In genomic region chr12:46459881-46460545, GRCh38 we compare ENCODE assay signal across 9 cellular contexts.
A peak's percentile ranks its signal among the peaks of the same experiment; 100 is the strongest.
DNase-seq lines count a peak whose midpoint lies in the region; ATAC-seq, FAIRE-seq and TF ChIP-seq lines count a peak whose summit lies in the region.
"Had no signal": no experiment of that assay in that cellular context is flagged by ENCODE, and none has a peak within 500 bp of the region (broad histone marks: within the 10 kb centered on the region; RNA-seq: fewer than 3 reads in every experiment).

No MANE protein-coding gene starts in this region.

- peaks cover 0 to 54% (median 19%) of the 10 kb centered on the region in 4 donors for H3K4me1 ChIP-seq in tibial nerve

- no peak for DNase-seq in GM12891 (ENCODE audit: insufficient read length, low spot score)
- peak; percentile 75 to 87 for DNase-seq in HL-60 (ENCODE audit: low read depth in 1 of 2, low spot score in 1 of 2)
- DNase-seq in activated naive CD8-positive, alpha-beta T cell treated with anti-CD3 and anti-CD28 coated beads for 36 hours = no peak
- DNase-seq in osteocyte (ENCODE audit: extremely low spot score, unreplicated experiment) = no peak
- DNase-seq in NCI-H1694 treated with DMSO at 0.1 percent for 48 hours (lab: John Stamatoyannopoulos, UW) = no peak
- no peak for DNase-seq in tibial nerve (ENCODE audit: low spot score in 2 of 2)
- DNase-seq in NK-92 (lab: John Stamatoyannopoulos, UW; ENCODE audit: unreplicated experiment) = no peak
- DNase-seq: NCI-H748 treated with DMSO at 0.1 percent for 48 hours had no signal

- H3K4me1 Mint-ChIP-seq in activated naive CD8-positive, alpha-beta T cell treated with anti-CD3 and anti-CD28 coated beads for 36 hours = peaks cover 56% of the 10 kb centered on the region
- H3K4me1 Mint-ChIP-seq in osteocyte (ENCODE audit: unreplicated experiment) = peaks cover 57% of the 10 kb centered on the region

- 70 to 84% methylated on average over 5 of the region's 5 CpGs for WGBS in tibial nerve, 2 donors

- FAIRE-seq in GM12891 (lab: Jason Lieb, UNC) = peak; percentile 51

- H3K4me3 ChIP-seq in HL-60 (replicated peaks; ENCODE audit: insufficient read depth, low read length) = 0 out of 2 replicates have a peak overlapping the region, but pooled peaks have one; percentile 2
- no peak overlapping the region for H3K4me3 ChIP-seq in tibial nerve

- TF ChIP-seq POLR2A in GM12891 (IDR thresholded peaks at IDR 0.05; ENCODE audit: low read depth, low read length) = no peak
- no peak for TF ChIP-seq POLR2A in tibial nerve (IDR thresholded peaks at IDR 0.05)

- no peaks in the 10 kb centered on the region for H3K9me3 ChIP-seq in tibial nerve

- no peak for ATAC-seq in GM19452 (IDR thresholded peaks at IDR 0.05; ENCODE audit: unreplicated experiment)

- peak overlapping the region; percentile 89 for H3K27ac Mint-ChIP-seq in activated naive CD8-positive, alpha-beta T cell treated with anti-CD3 and anti-CD28 coated beads for 36 hours
- peak overlapping the region; percentile 91 for H3K27ac Mint-ChIP-seq in osteocyte (ENCODE audit: unreplicated experiment)

- peak overlapping the region; percentile 71 for H3K4me3 Mint-ChIP-seq in activated naive CD8-positive, alpha-beta T cell treated with anti-CD3 and anti-CD28 coated beads for 36 hours
- no peak overlapping the region for H3K4me3 Mint-ChIP-seq in osteocyte (ENCODE audit: unreplicated experiment)

- TF ChIP-seq CTCF in HL-60 (IDR thresholded peaks at IDR 0.05; ENCODE audit: insufficient read depth, low read length) = no peak
- no peak for TF ChIP-seq CTCF in osteocyte (IDR thresholded peaks at IDR 0.05)
- no peak for TF ChIP-seq CTCF in tibial nerve (IDR thresholded peaks at IDR 0.05)

- H3K27ac ChIP-seq in HL-60 (replicated peaks) = peak overlapping the region; percentile 52
- H3K27ac ChIP-seq in tibial nerve = peak overlapping the region in 2 of 4 donors; percentile 23 to 29

- peaks cover 6% of the 10 kb centered on the region for H3K9me3 Mint-ChIP-seq in activated naive CD8-positive, alpha-beta T cell treated with anti-CD3 and anti-CD28 coated beads for 36 hours
- no peaks in the 10 kb centered on the region for H3K9me3 Mint-ChIP-seq in osteocyte (ENCODE audit: unreplicated experiment)

- no peaks in the 10 kb centered on the region for H3K27me3 Mint-ChIP-seq in activated naive CD8-positive, alpha-beta T cell treated with anti-CD3 and anti-CD28 coated beads for 36 hours
- no peaks in the 10 kb centered on the region for H3K27me3 Mint-ChIP-seq in osteocyte (ENCODE audit: unreplicated experiment)

- peaks cover 7% of the 10 kb centered on the region for H3K36me3 Mint-ChIP-seq in activated naive CD8-positive, alpha-beta T cell treated with anti-CD3 and anti-CD28 coated beads for 36 hours
- peaks cover 7% of the 10 kb centered on the region for H3K36me3 Mint-ChIP-seq in osteocyte (ENCODE audit: unreplicated experiment)

- TF ChIP-seq EP300 in tibial nerve (IDR thresholded peaks at IDR 0.05) = no peak

- H3K27me3 ChIP-seq in HL-60 (ENCODE audit: insufficient read depth, poor library complexity, severe bottlenecking) (no peaks in the 10 kb centered on the region), tibial nerve (no peaks in the 10 kb centered on the region)

- H3K36me3 ChIP-seq in tibial nerve = no peaks in the 10 kb centered on the region

TF ChIP-seq in GM12891, 5 proteins besides CTCF, POLR2A, EP300 and RAD21:
- TF ChIP-seq POU2F2 (IDR thresholded peaks at IDR 0.05; ENCODE audit: low read depth, low read length) (no peak), SPI1 (IDR thresholded peaks at IDR 0.05; ENCODE audit: low read depth, low read length) (peak; percentile 54; the same call in 1 of the 2 replicates), TAF1 (IDR thresholded peaks at IDR 0.05; ENCODE audit: low read depth, low read length) (no peak)

Comparison
In these comparisons a context has a peak if more than half of its experiments do, and no peak if none do; other contexts are left out.
1. DNase-seq: peak in HL-60 (2 of 2); none in GM12891 (single experiment), activated naive CD8-positive, alpha-beta T cell treated with anti-CD3 and anti-CD28 coated beads for 36 hours (single experiment), osteocyte (single experiment), NCI-H1694 treated with DMSO at 0.1 percent for 48 hours (single experiment), tibial nerve (0 of 2) and NK-92 (single experiment).